8 cellular contexts compared by ENCODE assay signal in genomic region chr1:223133824-223134435, GRCh38. TPM values are rescaled to one million over a fixed set of nuclear protein-coding genes. Genes with fewer than 3 reads are reported as not detected.
DNase-seq lines count a peak whose midpoint lies in the region; ATAC-seq and TF ChIP-seq lines count a peak whose summit lies in the region.

No MANE protein-coding gene starts in this region.

- H4K20me1 ChIP-seq in neural progenitor cell (ENCODE audit: low read depth), result peaks cover 7% of the 10 kb centered on the region

- no peak overlapping the region for H3K9ac ChIP-seq in neural progenitor cell

- peaks cover 48% of the 10 kb centered on the region for H3K27me3 ChIP-seq in neural progenitor cell

- H3K4me3 ChIP-seq in fibroblast of villous mesenchyme (ENCODE audit: low read depth, low read length) (peak overlapping the region; percentile 27), neural progenitor cell (peak overlapping the region; percentile 52)

- H3F3A ChIP-seq in neural progenitor cell (ENCODE audit: low read depth), result peaks cover 15% of the 10 kb centered on the region

- no peaks in the 10 kb centered on the region for H3K9me3 Mint-ChIP-seq in neural progenitor cell
- no peaks in the 10 kb centered on the region for H3K9me3 Mint-ChIP-seq in stimulated activated naive CD8-positive, alpha-beta T cell treated with anti-CD3 and anti-CD28 coated beads, Interleukin-15, amount 100 ng/mL, for 72 hours

- H3K4me3 Mint-ChIP-seq in neural progenitor cell, result peak overlapping the region; percentile 80
- H3K4me3 Mint-ChIP-seq in stimulated activated naive CD8-positive, alpha-beta T cell treated with anti-CD3 and anti-CD28 coated beads, Interleukin-15, amount 100 ng/mL, for 72 hours, result peak overlapping the region; percentile 44 to 55

- TF ChIP-seq CTCF in fibroblast of villous mesenchyme (IDR thresholded peaks at IDR 0.05; ENCODE audit: insufficient read depth, low read depth, low read length) (peak; percentile 97), neural progenitor cell (IDR thresholded peaks at IDR 0.05) (peak; percentile 96)

- no peak overlapping the region for H3K27ac ChIP-seq in neural progenitor cell

- no peaks in the 10 kb centered on the region for H3K79me2 ChIP-seq in neural progenitor cell (ENCODE audit: low read depth)

- H3K27ac Mint-ChIP-seq in neural progenitor cell, result no peak overlapping the region
- no peak overlapping the region for H3K27ac Mint-ChIP-seq in stimulated activated naive CD8-positive, alpha-beta T cell treated with anti-CD3 and anti-CD28 coated beads, Interleukin-15, amount 100 ng/mL, for 72 hours

- peak overlapping the region; percentile 92 for H2AFZ ChIP-seq in neural progenitor cell (replicated peaks)

- peaks cover 22% of the 10 kb centered on the region for H3K4me1 Mint-ChIP-seq in neural progenitor cell
- H3K4me1 Mint-ChIP-seq in stimulated activated naive CD8-positive, alpha-beta T cell treated with anti-CD3 and anti-CD28 coated beads, Interleukin-15, amount 100 ng/mL, for 72 hours, result peaks cover 20% of the 10 kb centered on the region

- peaks cover 18% of the 10 kb centered on the region for H3K4me1 ChIP-seq in neural progenitor cell

- no peaks in the 10 kb centered on the region for H3K36me3 Mint-ChIP-seq in neural progenitor cell

- H3K4me2 ChIP-seq in neural progenitor cell, result peak overlapping the region; percentile 85

- H3K36me3 ChIP-seq in neural progenitor cell, result no peaks in the 10 kb centered on the region

- peaks cover 33% of the 10 kb centered on the region for H3K27me3 Mint-ChIP-seq in neural progenitor cell (ENCODE audit: insufficient read depth, low read depth)
- H3K27me3 Mint-ChIP-seq in stimulated activated naive CD8-positive, alpha-beta T cell treated with anti-CD3 and anti-CD28 coated beads, Interleukin-15, amount 100 ng/mL, for 72 hours, result peaks cover 38% of the 10 kb centered on the region

- H3K9me3 ChIP-seq in neural progenitor cell (ENCODE audit: low read depth), result no peaks in the 10 kb centered on the region

- peak; percentile 95 for DNase-seq in DMS53 (lab: John Stamatoyannopoulos, UW)
- peak; percentile 65 for DNase-seq in H4 (ENCODE audit: low spot score)
- DNase-seq in LoVo (ENCODE audit: low spot score), result peak; percentile 86
- peak; percentile 2 for DNase-seq in SIG-M5 (lab: John Stamatoyannopoulos, UW)
- peak; percentile 92 for DNase-seq in activated effector memory CD4-positive, alpha-beta T cell treated with anti-CD3 and anti-CD28 coated beads, Interleukin-2, amount 50 U/mL, for 16 hours
- DNase-seq in fibroblast of villous mesenchyme (ENCODE audit: low read depth), result peak; percentile 81
- peak; percentile 93 for DNase-seq in neural progenitor cell (ENCODE audit: low spot score)
- peak; percentile 76 for DNase-seq in stimulated activated naive CD8-positive, alpha-beta T cell treated with anti-CD3 and anti-CD28 coated beads, Interleukin-15, amount 100 ng/mL, for 72 hours

- ATAC-seq in stimulated activated naive CD8-positive, alpha-beta T cell treated with anti-CD3 and anti-CD28 coated beads, Interleukin-15, amount 100 ng/mL, for 72 hours, result peak; percentile 79

RNA-seq across cellular contexts. Expression of gene TLR5, which starts 9.1 kb away (rescaled TPM):
- total RNA-seq in H4 (2014; rRNA removed; shearing (Covaris generic)), result 2.1 TPM in 1 of 2 replicates, not detected in the other
- not detected in 2 replicates for total RNA-seq in fibroblast of villous mesenchyme
- total RNA-seq in neural progenitor cell (ENCODE audit: low replicate concordance), result 0.30 and 0.68 TPM in 2 replicates

Comparison
In these comparisons a context has a peak if more than half of its experiments do, and no peak if none do; other contexts are left out.
1. DNase-seq: peak in every context shown above with its lines; median percentile 95 in DMS53; 93 in neural progenitor cell; 92 in activated effector memory CD4-positive, alpha-beta T cell treated with anti-CD3 and anti-CD28 coated beads, Interleukin-2, amount 50 U/mL, for 16 hours; 86 in LoVo; 81 in fibroblast of villous mesenchyme; 76 in stimulated activated naive CD8-positive, alpha-beta T cell treated with anti-CD3 and anti-CD28 coated beads, Interleukin-15, amount 100 ng/mL, for 72 hours; 65 in H4; 2 in SIG-M5.